In genomic region chr1:41515778-41516167, GRCh38 we compare ENCODE assay signal across 1 cellular context.
A peak's percentile ranks its signal among the peaks of the same experiment; 100 is the strongest.
TF ChIP-seq lines count a peak whose summit lies in the region.

No MANE protein-coding gene starts in this region.

TF ChIP-seq in HepG2, 621 proteins besides CTCF, POLR2A, EP300 and RAD21:
- TF ChIP-seq ZNF10 (CRISPR knock-in tag; IDR thresholded peaks at IDR 0.05; ENCODE audit: borderline replicate concordance, low read depth), result no peak
- no peak for TF ChIP-seq RFX3 (CRISPR knock-in tag; IDR thresholded peaks at IDR 0.05)
- no peak for TF ChIP-seq ZNF251 (CRISPR knock-in tag; IDR thresholded peaks at IDR 0.05)
- TF ChIP-seq CREBL2 (CRISPR knock-in tag; IDR thresholded peaks at IDR 0.05; ENCODE audit: borderline replicate concordance), result no peak
- TF ChIP-seq ZBTB33 (CRISPR knock-in tag; IDR thresholded peaks at IDR 0.05), result no peak
- TF ChIP-seq CC2D1A (CRISPR knock-in tag; IDR thresholded peaks at IDR 0.05), result no peak
- no peak for TF ChIP-seq MBD4 (IDR thresholded peaks at IDR 0.05; ENCODE audit: borderline replicate concordance, low read length)
- TF ChIP-seq HMG20A (CRISPR knock-in tag; IDR thresholded peaks at IDR 0.05; ENCODE audit: borderline replicate concordance), result no peak
- TF ChIP-seq IKZF4 (CRISPR knock-in tag; IDR thresholded peaks at IDR 0.05; ENCODE audit: borderline replicate concordance, low read depth, not compliant biosample characterization), result no peak
- no peak for TF ChIP-seq HCFC1 (IDR thresholded peaks at IDR 0.05; ENCODE audit: low read depth, low read length)
- no peak for TF ChIP-seq NFYB (CRISPR knock-in tag; IDR thresholded peaks at IDR 0.05)
- no peak for TF ChIP-seq KAT2B (IDR thresholded peaks at IDR 0.05; ENCODE audit: borderline replicate concordance, low read depth, low read length)
- no peak for TF ChIP-seq ZNF576 (CRISPR knock-in tag; IDR thresholded peaks at IDR 0.05)
- 0 out of 2 replicates have a peak, but pooled peaks have one; percentile 49 for TF ChIP-seq ZNF891 (CRISPR knock-in tag; IDR thresholded peaks at IDR 0.05)
- no peak for TF ChIP-seq GZF1 (CRISPR knock-in tag; IDR thresholded peaks at IDR 0.05)
- TF ChIP-seq ZNF740 (CRISPR knock-in tag; IDR thresholded peaks at IDR 0.05), result 0 out of 2 replicates have a peak, but pooled peaks have one; percentile 24
- TF ChIP-seq ZNF17 (CRISPR knock-in tag; IDR thresholded peaks at IDR 0.05), result no peak
